ENCODE assay signal across 20 cellular contexts in genomic region chr1:210377934-210378333, GRCh38. TPM values are rescaled to one million over a fixed set of nuclear protein-coding genes. Genes with fewer than 3 reads are reported as not detected.
DNase-seq lines count a peak whose midpoint lies in the region; ATAC-seq and TF ChIP-seq lines count a peak whose summit lies in the region.
"Had no signal": no experiment of that assay in that cellular context is flagged by ENCODE, and none has a peak within 500 bp of the region (broad histone marks: within the 10 kb centered on the region; RNA-seq: fewer than 3 reads in every experiment).

No MANE protein-coding gene starts in this region.

- H3K27ac ChIP-seq in ACC112 (ENCODE audit: low read depth, low read length), result peak overlapping the region; percentile 39
- peak overlapping the region in 3 of 5 donors; percentile 21 to 45 (median 26) for H3K27ac ChIP-seq in adrenal gland
- H3K27ac ChIP-seq: body of pancreas, vagina had no signal

- 45 to 60% (median 51%) methylated on average over 2 of the region's 2 CpGs for WGBS in adrenal gland, 4 donors

- no peak for ATAC-seq in left colon
- ATAC-seq in HG02610 (IDR thresholded peaks at IDR 0.05; ENCODE audit: unreplicated experiment), result no peak
- ATAC-seq in GM18909 (IDR thresholded peaks at IDR 0.05; ENCODE audit: poor library complexity, unreplicated experiment), result no peak
- ATAC-seq: body of pancreas; CD8-positive, alpha-beta T cell had no signal

- peaks cover 48% of the 10 kb centered on the region for H3K4me1 ChIP-seq in ACC112 (ENCODE audit: control insufficient read depth, insufficient read depth, low read length, unreplicated experiment)
- H3K4me1 ChIP-seq in adrenal gland (replicated peaks in 1 of 2), result peaks cover 14 to 38% of the 10 kb centered on the region in 2 donors

- intact Hi-C loops in adrenal gland (cut with DNase I), result no loop called here
- intact Hi-C loops in left colon (cut with DNase I, micrococcal nuclease), result no loop called here

- H3K27me3 ChIP-seq in ACC112 (ENCODE audit: insufficient read depth, low read length) (no peaks in the 10 kb centered on the region), adrenal gland (no peaks in the 10 kb centered on the region)
- H3K27me3 ChIP-seq: body of pancreas, MG63, vagina had no signal

- H3K4me3 ChIP-seq in ACC112 (ENCODE audit: low read depth, low read length), result no peak overlapping the region
- no peak overlapping the region for H3K4me3 ChIP-seq in adrenal gland
- H3K4me3 ChIP-seq: body of pancreas, MG63, vagina had no signal

- H2AFZ ChIP-seq in ACC112 (ENCODE audit: low read length, unreplicated experiment), result peak overlapping the region; percentile 19

- no peak for TF ChIP-seq POLR2A in adrenal gland (IDR thresholded peaks at IDR 0.05)

- DNase-seq in HCEC 1CT (peak; percentile 70), adrenal gland (no peak), kidney tubule cell (ENCODE audit: low spot score) (peak; percentile 23), NCI-H1694 treated with DMSO at 0.1 percent for 48 hours (lab: John Stamatoyannopoulos, UW) (no peak), left colon (no peak)
- DNase-seq: ACHN; activated CD4-positive, CD25-positive, alpha-beta regulatory T cell; activated naive CD4-positive, alpha-beta T cell treated with anti-CD3 and anti-CD28 coated beads, Interleukin-2, amount 10 ng/mL, durations not matched to agents 7 days and 5 days; activated T-cell treated with anti-CD3 and anti-CD28 coated beads, Interleukin-2, amount 50 U/mL, for 48 hours; body of pancreas; CD8-positive, alpha-beta T cell; DND-41; MG63; NCI-H1436 treated with DMSO at 0.1 percent for 48 hours; stimulated activated CD4-positive, alpha-beta T cell treated with anti-CD3 and anti-CD28 coated beads, Interleukin-12 subunit alpha, Interleukin-12 subunit beta, amount 100 ng/mL, for 4 hours; T-helper 9 cell had no signal

- no peaks in the 10 kb centered on the region for H3K9me3 ChIP-seq in adrenal gland (replicated peaks in 1 of 3)
- H3K9me3 ChIP-seq: body of pancreas, MG63, vagina had no signal

- TF ChIP-seq CTCF in adrenal gland (IDR thresholded peaks at IDR 0.05), result no peak

- H3K79me2 ChIP-seq in ACC112 (ENCODE audit: control insufficient read depth, insufficient read depth, low read length, unreplicated experiment), result no peaks in the 10 kb centered on the region

- H3K36me3 ChIP-seq in ACC112 (ENCODE audit: insufficient read depth, low read length) (no peaks in the 10 kb centered on the region), adrenal gland (replicated peaks in 1 of 2) (no peaks in the 10 kb centered on the region)
- H3K36me3 ChIP-seq: MG63, vagina had no signal

RNA-seq across cellular contexts. Expression of gene HHAT, which starts 49.2 kb away (rescaled TPM):
- 10 to 100 TPM in 6 of 8 donors, 1 to 10 TPM in 2; 5.9 to 26.7 (median 17.2) TPM for total RNA-seq in adrenal gland
- polyA plus RNA-seq in adrenal gland, result 1 to 10 TPM; 3.5 to 4.7 (median 3.7) TPM
- total RNA-seq in left colon, result 1 to 10 TPM; 4.6 to 6.8 TPM

Comparison
In these comparisons a context has a peak if more than half of its experiments do, and no peak if none do; other contexts are left out.
1. DNase-seq: peak in HCEC 1CT (single experiment) and kidney tubule cell (single experiment); none in adrenal gland (0 of 7), NCI-H1694 treated with DMSO at 0.1 percent for 48 hours (single experiment) and left colon (0 of 2).